In the genomic region with DNA sequence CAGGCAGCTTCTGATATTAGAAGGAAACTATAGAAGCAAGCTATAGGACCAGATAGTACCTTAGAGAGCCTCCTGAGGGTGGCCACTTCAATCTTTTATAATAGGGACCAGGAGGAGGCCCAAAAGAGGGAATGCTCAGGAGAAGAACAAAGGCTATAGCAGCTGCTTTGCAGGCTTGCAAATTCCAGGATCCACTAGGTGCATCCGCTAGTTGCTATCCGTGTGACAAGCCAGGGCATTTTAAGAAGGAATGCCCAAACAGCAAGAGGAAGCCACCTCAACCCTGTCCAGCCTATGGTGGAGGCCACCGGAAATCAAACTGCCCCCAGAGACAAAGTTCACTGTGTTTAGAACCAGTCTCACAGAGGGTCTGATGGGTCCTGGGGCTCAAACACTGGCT, we compare ENCODE assay signal across 22 cellular contexts.
"Had no signal": no experiment of that assay in that cellular context is flagged by ENCODE, and none has a peak within 500 bp of the region (broad histone marks: within the 10 kb centered on the region; RNA-seq: fewer than 3 reads in every experiment).

No MANE protein-coding gene starts in this region.

- DNase-seq: activated CD4-positive, alpha-beta memory T cell treated with anti-CD3 and anti-CD28 coated beads, Interleukin-2, amount 10 ng/mL, durations not matched to agents 7 days and 5 days; activated CD4-positive, alpha-beta T cell treated with anti-CD3 and anti-CD28 coated beads for 36 hours; activated CD4-positive, alpha-beta T cell treated with anti-CD3 and anti-CD28 coated beads, Interleukin-2, amount 50 U/mL, for 1 hour; activated CD4-positive, CD25-positive, alpha-beta regulatory T cell; activated gamma-delta T cell; activated naive CD4-positive, alpha-beta T cell treated with anti-CD3 and anti-CD28 coated beads for 36 hours; activated T-cell treated with anti-CD3 and anti-CD28 coated beads for 4 hours; activated T-cell treated with anti-CD3 and anti-CD28 coated beads, Interleukin-2, amount 50 U/mL, for 48 hours; amygdala; NCI-H1092 treated with DMSO at 0.1 percent for 48 hours; NCI-H1417 treated with DMSO at 0.1 percent for 48 hours; NCI-H1694; NCI-H2029; NCI-H345; NCI-H510A; NCI-H526 treated with DMSO at 0.1 percent for 48 hours; NCI-H82; SIG-M5; T-helper 17 cell; T-helper 9 cell had no signal

- ATAC-seq: activated CD4-positive, alpha-beta T cell treated with anti-CD3 and anti-CD28 coated beads for 36 hours; activated T-helper 17 cell treated with anti-CD3 and anti-CD28 coated beads, Interleukin-2, amount 50 U/mL, for 72 hours; T-helper 17 cell had no signal

- FAIRE-seq: astrocyte had no signal
